Comparison of ENCODE assay signal across 8 cellular contexts in the genomic region with DNA sequence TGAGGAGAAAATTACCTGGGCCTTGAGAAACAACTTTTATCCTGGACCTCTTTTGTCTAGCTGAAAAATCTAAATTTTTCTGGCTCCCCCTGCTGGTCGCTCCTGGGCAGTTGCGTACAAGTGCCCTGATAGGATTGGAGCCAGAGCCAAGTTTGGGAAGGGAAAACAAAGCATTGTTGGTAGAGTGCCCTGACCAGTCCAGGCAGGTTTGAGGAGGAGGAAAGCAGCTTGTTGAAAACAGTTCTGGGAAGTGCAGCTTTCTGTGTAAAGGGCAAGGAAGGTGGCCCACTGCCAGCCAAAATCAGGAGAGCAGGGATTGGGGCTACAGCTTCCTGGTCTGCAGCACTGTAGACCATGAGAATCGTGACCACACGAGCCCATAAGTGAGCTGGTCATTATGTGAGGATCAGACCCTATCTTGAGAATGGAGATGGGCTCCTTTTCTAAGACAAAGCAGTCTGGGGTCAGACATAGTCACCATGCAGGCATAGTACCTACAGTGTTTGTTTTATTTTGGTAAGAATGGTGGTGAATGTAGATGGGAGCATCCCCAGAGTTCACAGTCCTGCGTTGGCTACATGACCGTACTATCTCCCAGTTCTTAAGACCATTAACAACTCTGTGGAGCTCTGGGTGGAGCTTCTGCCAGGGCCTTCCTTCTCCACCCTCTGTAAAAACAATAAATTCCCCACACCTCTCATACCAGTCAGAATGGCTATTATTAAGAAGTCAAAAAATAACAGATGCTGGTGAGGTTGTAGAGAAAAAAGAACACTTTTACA. TPM values are rescaled to one million over a fixed set of nuclear protein-coding genes. Genes with fewer than 3 reads are reported as not detected.
DNase-seq lines count a peak whose midpoint lies in the region; ATAC-seq, FAIRE-seq and TF ChIP-seq lines count a peak whose summit lies in the region.

No MANE protein-coding gene starts in this region.

- peaks cover 5% of the 10 kb centered on the region for H3K4me1 Mint-ChIP-seq in WTC11
- peaks cover 2% of the 10 kb centered on the region in 2 donors for H3K4me1 Mint-ChIP-seq in immature natural killer cell

- H3K4me1 ChIP-seq in small intestine (ENCODE audit: control insufficient read depth in 2 of 2, insufficient read depth in 1 of 2, low read depth in 1 of 2, low read length in 1 of 2) = no peaks in the 10 kb centered on the region

- no peak overlapping the region for H3K4me3 ChIP-seq in small intestine (ENCODE audit: low read depth in 1 of 2, low read length in 2 of 2)

- H3K36me3 ChIP-seq in small intestine (ENCODE audit: control insufficient read depth in 2 of 2, insufficient read depth in 2 of 2, low read length in 2 of 2) = no peaks in the 10 kb centered on the region

- CTCF ChIA-PET in WTC11 (lab: Charles Lee) = interaction anchor here (0.6 to 3.1 kb wide), 42 partner anchors 9 to 344 kb away, joined by 3 to 64 read pairs (median 4); a partner anchor contains a TSS

- FAIRE-seq in small intestine (lab: Jason Lieb, UNC) = no peak

- WGBS in small intestine, 3 donors = 16 to 28% (median 23%) methylated on average over 6 of the region's 6 CpGs

- POLR2A ChIA-PET in WTC11 (lab: Charles Lee) = interaction anchor here (0.6 to 1.6 kb wide), 5 partner anchors 21 to 101 kb away, joined by 3 to 6 read pairs (median 3); a partner anchor contains a TSS

- ATAC-seq in WTC11 = peak; percentile 99
- ATAC-seq in HG03196 (IDR thresholded peaks at IDR 0.05; ENCODE audit: unreplicated experiment) = no peak

- no peaks in the 10 kb centered on the region for H3K27me3 ChIP-seq in small intestine (ENCODE audit: control insufficient read depth in 2 of 2, insufficient read depth in 2 of 2, low read length in 2 of 2)

- H3K36me3 Mint-ChIP-seq in WTC11 = peaks cover 5% of the 10 kb centered on the region
- H3K36me3 Mint-ChIP-seq in immature natural killer cell = peaks cover 3 to 17% (median 5%) of the 10 kb centered on the region in 3 donors

- DNase-seq in GM04504 (ENCODE audit: low read depth) (peak; percentile 40), NCI-H146 treated with DMSO at 0.1 percent for 48 hours (lab: John Stamatoyannopoulos, UW; ENCODE audit: unreplicated experiment) (peak; percentile 26), WTC11 (ENCODE audit: low spot score) (peak; percentile 80), immature natural killer cell (peak; percentile 47 to 57 (median 48)), small intestine (peak; percentile 73), NCI-H524 treated with DMSO at 0.1 percent for 48 hours (lab: John Stamatoyannopoulos, UW) (no peak)
- peak; percentile 52 for DNase-seq in central memory CD4-positive, alpha-beta T cell

- peak overlapping the region in 1 of 2 donors; percentile 79 for H3K27ac ChIP-seq in small intestine (ENCODE audit: low read depth in 1 of 2, low read length in 1 of 2)

- H3K9me3 ChIP-seq in small intestine (ENCODE audit: control insufficient read depth, low read depth) = no peaks in the 10 kb centered on the region

- peaks cover 3% of the 10 kb centered on the region for H3K27me3 Mint-ChIP-seq in WTC11 (ENCODE audit: low read depth)
- H3K27me3 Mint-ChIP-seq in immature natural killer cell (ENCODE audit: low read depth in 3 of 3) = peaks cover 0 to 2% (median 0%) of the 10 kb centered on the region in 3 donors

- H3K9me3 Mint-ChIP-seq in WTC11 (peaks cover 27% of the 10 kb centered on the region), immature natural killer cell (peaks cover 0 to 1% (median 0%) of the 10 kb centered on the region in 6 donors)

- peak; percentile 74 for TF ChIP-seq CTCF in WTC11 (IDR thresholded peaks at IDR 0.05)

- H3K4me3 Mint-ChIP-seq in WTC11 (no peak overlapping the region), immature natural killer cell (no peak overlapping the region)

- peak overlapping the region; percentile 77 for H3K27ac Mint-ChIP-seq in WTC11
- peak overlapping the region in 3 of 6 donors; percentile 2 to 44 (median 4) for H3K27ac Mint-ChIP-seq in immature natural killer cell

TF ChIP-seq in WTC11, 78 proteins besides CTCF, POLR2A, EP300 and RAD21 (continues in another document):
- no peak for TF ChIP-seq TEAD4 (CRISPR knock-in tag; IDR thresholded peaks at IDR 0.05)
- TF ChIP-seq EMX1 (CRISPR knock-in tag; IDR thresholded peaks at IDR 0.05) = no peak
- TF ChIP-seq, protein P1, sequence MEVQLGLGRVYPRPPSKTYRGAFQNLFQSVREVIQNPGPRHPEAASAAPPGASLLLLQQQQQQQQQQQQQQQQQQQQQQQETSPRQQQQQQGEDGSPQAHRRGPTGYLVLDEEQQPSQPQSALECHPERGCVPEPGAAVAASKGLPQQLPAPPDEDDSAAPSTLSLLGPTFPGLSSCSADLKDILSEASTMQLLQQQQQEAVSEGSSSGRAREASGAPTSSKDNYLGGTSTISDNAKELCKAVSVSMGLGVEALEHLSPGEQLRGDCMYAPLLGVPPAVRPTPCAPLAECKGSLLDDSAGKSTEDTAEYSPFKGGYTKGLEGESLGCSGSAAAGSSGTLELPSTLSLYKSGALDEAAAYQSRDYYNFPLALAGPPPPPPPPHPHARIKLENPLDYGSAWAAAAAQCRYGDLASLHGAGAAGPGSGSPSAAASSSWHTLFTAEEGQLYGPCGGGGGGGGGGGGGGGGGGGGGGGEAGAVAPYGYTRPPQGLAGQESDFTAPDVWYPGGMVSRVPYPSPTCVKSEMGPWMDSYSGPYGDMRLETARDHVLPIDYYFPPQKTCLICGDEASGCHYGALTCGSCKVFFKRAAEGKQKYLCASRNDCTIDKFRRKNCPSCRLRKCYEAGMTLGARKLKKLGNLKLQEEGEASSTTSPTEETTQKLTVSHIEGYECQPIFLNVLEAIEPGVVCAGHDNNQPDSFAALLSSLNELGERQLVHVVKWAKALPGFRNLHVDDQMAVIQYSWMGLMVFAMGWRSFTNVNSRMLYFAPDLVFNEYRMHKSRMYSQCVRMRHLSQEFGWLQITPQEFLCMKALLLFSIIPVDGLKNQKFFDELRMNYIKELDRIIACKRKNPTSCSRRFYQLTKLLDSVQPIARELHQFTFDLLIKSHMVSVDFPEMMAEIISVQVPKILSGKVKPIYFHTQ (CRISPR knock-in tag; IDR thresholded peaks at IDR 0.05) = no peak
- TF ChIP-seq MXD4 (CRISPR knock-in tag; IDR thresholded peaks at IDR 0.05; ENCODE audit: borderline replicate concordance) = no peak
- TF ChIP-seq, protein P2, sequence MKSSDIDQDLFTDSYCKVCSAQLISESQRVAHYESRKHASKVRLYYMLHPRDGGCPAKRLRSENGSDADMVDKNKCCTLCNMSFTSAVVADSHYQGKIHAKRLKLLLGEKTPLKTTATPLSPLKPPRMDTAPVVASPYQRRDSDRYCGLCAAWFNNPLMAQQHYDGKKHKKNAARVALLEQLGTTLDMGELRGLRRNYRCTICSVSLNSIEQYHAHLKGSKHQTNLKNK (CRISPR knock-in tag; IDR thresholded peaks at IDR 0.05) = no peak
- TF ChIP-seq JAZF1 (CRISPR knock-in tag; IDR thresholded peaks at IDR 0.05) = no peak
- TF ChIP-seq, protein P3, sequence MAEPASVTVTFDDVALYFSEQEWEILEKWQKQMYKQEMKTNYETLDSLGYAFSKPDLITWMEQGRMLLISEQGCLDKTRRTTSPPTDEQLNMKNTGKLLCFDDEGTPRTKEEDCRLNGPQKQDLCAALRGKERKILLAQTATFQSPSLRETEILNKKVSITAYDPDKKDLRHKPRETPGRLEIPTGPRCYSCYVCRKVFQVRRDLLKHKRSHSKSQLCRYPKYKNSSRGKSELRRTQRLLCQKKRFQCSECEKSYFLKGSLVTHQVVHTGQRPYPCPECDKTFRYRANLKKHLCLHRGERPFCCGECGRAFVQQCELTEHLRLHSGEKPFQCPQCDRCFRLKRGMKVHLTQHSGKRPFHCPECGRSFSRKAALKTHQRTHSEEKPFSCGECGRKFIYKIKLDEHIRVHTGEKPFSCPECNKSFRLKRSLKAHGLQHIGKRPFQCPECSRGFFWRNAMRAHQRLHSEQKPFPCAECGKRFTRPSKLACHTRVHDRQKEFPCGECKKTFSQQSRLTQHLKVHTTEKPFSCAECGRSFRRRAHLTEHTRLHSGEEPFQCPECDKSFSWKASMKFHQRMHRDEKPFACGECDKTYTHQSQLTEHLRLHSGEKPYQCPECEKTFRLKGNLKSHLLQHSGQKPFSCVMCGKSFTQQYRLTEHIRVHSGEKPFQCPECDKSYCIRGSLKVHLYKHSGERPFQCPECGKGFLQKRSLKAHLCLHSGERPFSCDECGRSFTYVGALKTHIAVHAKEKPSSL (CRISPR knock-in tag; conservative IDR thresholded peaks at IDR 0.05) = no peak
- TF ChIP-seq FOXK1 (CRISPR knock-in tag; IDR thresholded peaks at IDR 0.05) = no peak
- no peak for TF ChIP-seq CREB1 (CRISPR knock-in tag; IDR thresholded peaks at IDR 0.05)
- TF ChIP-seq ELF4 (CRISPR knock-in tag; IDR thresholded peaks at IDR 0.05; ENCODE audit: low read depth) = no peak
- TF ChIP-seq, protein P4, sequence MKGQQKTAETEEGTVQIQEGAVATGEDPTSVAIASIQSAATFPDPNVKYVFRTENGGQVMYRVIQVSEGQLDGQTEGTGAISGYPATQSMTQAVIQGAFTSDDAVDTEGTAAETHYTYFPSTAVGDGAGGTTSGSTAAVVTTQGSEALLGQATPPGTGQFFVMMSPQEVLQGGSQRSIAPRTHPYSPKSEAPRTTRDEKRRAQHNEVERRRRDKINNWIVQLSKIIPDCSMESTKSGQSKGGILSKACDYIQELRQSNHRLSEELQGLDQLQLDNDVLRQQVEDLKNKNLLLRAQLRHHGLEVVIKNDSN (CRISPR knock-in tag; IDR thresholded peaks at IDR 0.05) = no peak
- TF ChIP-seq, protein P5, sequence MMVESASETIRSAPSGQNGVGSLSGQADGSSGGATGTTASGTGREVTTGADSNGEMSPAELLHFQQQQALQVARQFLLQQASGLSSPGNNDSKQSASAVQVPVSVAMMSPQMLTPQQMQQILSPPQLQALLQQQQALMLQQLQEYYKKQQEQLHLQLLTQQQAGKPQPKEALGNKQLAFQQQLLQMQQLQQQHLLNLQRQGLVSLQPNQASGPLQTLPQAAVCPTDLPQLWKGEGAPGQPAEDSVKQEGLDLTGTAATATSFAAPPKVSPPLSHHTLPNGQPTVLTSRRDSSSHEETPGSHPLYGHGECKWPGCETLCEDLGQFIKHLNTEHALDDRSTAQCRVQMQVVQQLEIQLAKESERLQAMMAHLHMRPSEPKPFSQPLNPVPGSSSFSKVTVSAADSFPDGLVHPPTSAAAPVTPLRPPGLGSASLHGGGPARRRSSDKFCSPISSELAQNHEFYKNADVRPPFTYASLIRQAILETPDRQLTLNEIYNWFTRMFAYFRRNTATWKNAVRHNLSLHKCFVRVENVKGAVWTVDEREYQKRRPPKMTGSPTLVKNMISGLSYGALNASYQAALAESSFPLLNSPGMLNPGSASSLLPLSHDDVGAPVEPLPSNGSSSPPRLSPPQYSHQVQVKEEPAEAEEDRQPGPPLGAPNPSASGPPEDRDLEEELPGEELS (CRISPR knock-in tag; IDR thresholded peaks at IDR 0.05) = no peak

RNA-seq across cellular contexts. Expression of a gene that starts 21.3 kb away (rescaled TPM):
- total RNA-seq in WTC11 (2021) = 1.6 to 2.1 TPM (median 2.0 TPM) in 3 replicates
- polyA plus RNA-seq in immature natural killer cell = 100 to 1,000 TPM in 1 of 3 donors, 10 to 100 TPM in 2; 88.2 to 136 (median 98.1) TPM
- 10 to 100 TPM in 1 of 3 donors, 1 to 10 TPM in 2; 3.1 to 16.4 (median 5.7) TPM for polyA plus RNA-seq in small intestine

RNA-seq across cellular contexts. Expression of a gene that starts 32.6 kb away (rescaled TPM):
- total RNA-seq in WTC11 (2021) = 60.5 to 72.7 TPM (median 72.6 TPM) in 3 replicates
- 1 to 10 TPM; 4.5 to 9.1 (median 5.3) TPM for polyA plus RNA-seq in immature natural killer cell
- 10 to 100 TPM in 1 of 3 donors, 1 to 10 TPM in 2; 4.2 to 19.9 (median 5.7) TPM for polyA plus RNA-seq in small intestine

Comparison
In these comparisons a context has a peak if more than half of its experiments do, and no peak if none do; other contexts are left out.
1. RNA of a gene that starts 21.3 kb away (polyA plus RNA-seq): 88.2 to 136 TPM in immature natural killer cell; 3.1 to 16.4 TPM in small intestine; every median in the first group is over 4 times any median in the second.